20 cellular contexts compared by ENCODE assay signal in the genomic region with DNA sequence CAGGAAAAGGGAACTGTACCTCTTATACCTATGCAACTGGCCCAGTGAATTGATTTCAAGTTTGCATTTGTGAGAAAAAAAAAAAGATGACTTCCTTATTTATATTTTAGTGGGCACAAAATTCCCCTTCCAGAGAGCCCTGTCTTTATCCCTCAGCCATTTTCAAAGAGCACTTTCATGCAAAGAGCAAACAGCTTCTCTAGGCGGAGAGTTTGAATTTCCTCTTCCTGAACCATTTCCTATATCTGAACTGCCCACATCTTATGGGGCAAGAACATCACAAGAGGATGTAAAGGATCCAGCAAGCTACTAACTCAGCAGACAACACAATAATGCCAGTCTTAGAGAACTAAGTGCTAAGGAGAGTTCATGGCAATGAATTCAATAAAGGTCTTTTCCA. TPM values are rescaled to one million over a fixed set of nuclear protein-coding genes. Genes with fewer than 3 reads are reported as not detected.
DNase-seq lines count a peak whose midpoint lies in the region; ATAC-seq and TF ChIP-seq lines count a peak whose summit lies in the region.
"Had no signal": no experiment of that assay in that cellular context is flagged by ENCODE, and none has a peak within 500 bp of the region (broad histone marks: within the 10 kb centered on the region; RNA-seq: fewer than 3 reads in every experiment).

No MANE protein-coding gene starts in this region.

- H3K4me3 Mint-ChIP-seq in activated CD8-positive, alpha-beta T cell treated with anti-CD3 and anti-CD28 coated beads for 36 hours = no peak overlapping the region
- H3K4me3 Mint-ChIP-seq in naive thymus-derived CD8-positive, alpha-beta T cell = peak overlapping the region in 9 of 10 donors; percentile 30 to 67 (median 55)
- no peak overlapping the region for H3K4me3 Mint-ChIP-seq in activated T-cell treated with anti-CD3 and anti-CD28 coated beads, Interleukin-2, amount 50 U/mL, for 72 hours
- H3K4me3 Mint-ChIP-seq: activated T-cell treated with anti-CD3 and anti-CD28 coated beads, Interleukin-2, amount 50 U/mL, for 4 hours had no signal

- POLR2A ChIA-PET in activated CD8-positive, alpha-beta T cell treated with anti-CD3 and anti-CD28 coated beads for 36 hours (lab: Charles Lee) = no interaction called here
- POLR2A ChIA-PET in naive thymus-derived CD8-positive, alpha-beta T cell (lab: Charles Lee) = interaction anchor here (1.2 to 2.0 kb wide), 3 partner anchors 22 to 449 kb away, joined by 3 to 4 read pairs (median 4); a partner anchor contains a TSS

- H3K9me2 ChIP-seq in Loucy (replicated peaks; ENCODE audit: low read depth, low read length) (no peaks in the 10 kb centered on the region), Karpas-422 (replicated peaks; ENCODE audit: insufficient read depth, low read length) (no peaks in the 10 kb centered on the region)

- peak overlapping the region; percentile 62 for H2AFZ ChIP-seq in Loucy (ENCODE audit: low read length)
- no peak overlapping the region for H2AFZ ChIP-seq in Karpas-422 (ENCODE audit: low read length)
- H2AFZ ChIP-seq: GM23248 had no signal

- H3K4me3 ChIP-seq in Loucy (ENCODE audit: low read length, poor library complexity, severe bottlenecking) = peak overlapping the region; percentile 5
- no peak overlapping the region for H3K4me3 ChIP-seq in Karpas-422 (ENCODE audit: low read length)
- H3K4me3 ChIP-seq: GM23248 had no signal

- H3F3A ChIP-seq in Loucy (ENCODE audit: low read depth) = peaks cover 7% of the 10 kb centered on the region; the same call in 1 of the 2 replicates

- H3K27me3 ChIP-seq in Loucy (ENCODE audit: insufficient read depth, low read length, poor library complexity, severe bottlenecking) (no peaks in the 10 kb centered on the region), Karpas-422 (ENCODE audit: low read length) (no peaks in the 10 kb centered on the region)

- no peaks in the 10 kb centered on the region for H3K9me3 ChIP-seq in Loucy (ENCODE audit: insufficient read depth, low read depth, low read length)
- H3K9me3 ChIP-seq in Karpas-422 (ENCODE audit: low read length) = no peaks in the 10 kb centered on the region

- no peaks in the 10 kb centered on the region for H3K79me2 ChIP-seq in Loucy (ENCODE audit: insufficient read depth, low read length)
- no peaks in the 10 kb centered on the region for H3K79me2 ChIP-seq in Karpas-422 (ENCODE audit: low read length)

- no peak for TF ChIP-seq CTCF in Loucy (conservative IDR thresholded peaks at IDR 0.05; ENCODE audit: low read length)
- no peak for TF ChIP-seq CTCF in activated CD8-positive, alpha-beta T cell treated with anti-CD3 and anti-CD28 coated beads for 36 hours (IDR thresholded peaks at IDR 0.05)

- peaks cover 2% of the 10 kb centered on the region for H3K9me3 Mint-ChIP-seq in activated CD8-positive, alpha-beta T cell treated with anti-CD3 and anti-CD28 coated beads for 36 hours
- peaks cover 0 to 8% (median 0%) of the 10 kb centered on the region in 9 donors for H3K9me3 Mint-ChIP-seq in naive thymus-derived CD8-positive, alpha-beta T cell
- H3K9me3 Mint-ChIP-seq in activated T-cell treated with anti-CD3 and anti-CD28 coated beads, Interleukin-2, amount 50 U/mL, for 72 hours = peaks cover 3% of the 10 kb centered on the region in 2 donors

- CTCF ChIA-PET in activated CD8-positive, alpha-beta T cell treated with anti-CD3 and anti-CD28 coated beads for 36 hours (lab: Charles Lee) = interaction anchor here (2.6 to 2.7 kb wide), 3 partner anchors 9 to 23 kb away, joined by 11 to 13 read pairs (median 12); no protein-coding TSS in a partner anchor

- H3K4me2 ChIP-seq in Loucy (ENCODE audit: low read depth, low read length, poor library complexity, severe bottlenecking) (peak overlapping the region; percentile 60), Karpas-422 (ENCODE audit: low read depth, low read length, poor library complexity, severe bottlenecking) (no peak overlapping the region)

- DNase-seq in SIG-M5 treated with dmso at 0.1 percent for 504 hours (lab: John Stamatoyannopoulos, UW; ENCODE audit: unreplicated experiment) (peak; percentile 41), SIG-M5 (lab: John Stamatoyannopoulos, UW) (no peak), islet precursor cell (no peak), Karpas-422 (no peak)
- no peak for DNase-seq in activated CD8-positive, alpha-beta T cell treated with anti-CD3 and anti-CD28 coated beads for 36 hours
- peak in 1 of 10 donors; percentile 18 for DNase-seq in naive thymus-derived CD8-positive, alpha-beta T cell
- no peak for DNase-seq in activated T-cell treated with anti-CD3 and anti-CD28 coated beads, Interleukin-2, amount 50 U/mL, for 72 hours
- DNase-seq: activated T-cell treated with anti-CD3 and anti-CD28 coated beads, Interleukin-2, amount 50 U/mL, for 4 hours; amniotic stem cell; central memory CD4-positive, alpha-beta T cell; effector CD4-positive, alpha-beta T cell; GM23248; NCI-H1417; NCI-H2227 treated with DMSO at 0.1 percent for 48 hours; NK-92 treated with Interleukin-12 subunit alpha and Interleukin-12 subunit beta, amount 100 ng/mL, for 24 hours; stimulated activated CD4-positive, alpha-beta T cell treated with anti-CD3 and anti-CD28 coated beads, Interleukin-4, amount 100 ng/mL, for 24 hours; stimulated activated CD8-positive, alpha-beta memory T cell treated with anti-CD3 and anti-CD28 coated beads, Interleukin-4, amount 100 ng/mL, for 48 hours had no signal

- peak overlapping the region; percentile 30 for H3K27ac Mint-ChIP-seq in activated CD8-positive, alpha-beta T cell treated with anti-CD3 and anti-CD28 coated beads for 36 hours
- peak overlapping the region; percentile 13 to 81 (median 58) for H3K27ac Mint-ChIP-seq in naive thymus-derived CD8-positive, alpha-beta T cell
- H3K27ac Mint-ChIP-seq in activated T-cell treated with anti-CD3 and anti-CD28 coated beads, Interleukin-2, amount 50 U/mL, for 72 hours = no peak overlapping the region

- H3K4me1 Mint-ChIP-seq in activated CD8-positive, alpha-beta T cell treated with anti-CD3 and anti-CD28 coated beads for 36 hours (ENCODE audit: low read depth) = peaks cover 50% of the 10 kb centered on the region
- peaks cover 41 to 64% (median 57%) of the 10 kb centered on the region in 4 donors for H3K4me1 Mint-ChIP-seq in naive thymus-derived CD8-positive, alpha-beta T cell
- H3K4me1 Mint-ChIP-seq in activated T-cell treated with anti-CD3 and anti-CD28 coated beads, Interleukin-2, amount 50 U/mL, for 72 hours (ENCODE audit: low read depth) = peaks cover 43% of the 10 kb centered on the region

- peaks cover 2% of the 10 kb centered on the region for H3K36me3 Mint-ChIP-seq in activated CD8-positive, alpha-beta T cell treated with anti-CD3 and anti-CD28 coated beads for 36 hours (ENCODE audit: low read depth)
- H3K36me3 Mint-ChIP-seq in naive thymus-derived CD8-positive, alpha-beta T cell = no peaks in the 10 kb centered on the region
- H3K36me3 Mint-ChIP-seq in activated T-cell treated with anti-CD3 and anti-CD28 coated beads, Interleukin-2, amount 50 U/mL, for 72 hours (ENCODE audit: insufficient read depth in 2 of 2) = peaks cover 0 to 2% of the 10 kb centered on the region in 2 donors

- no peak for ATAC-seq in activated CD8-positive, alpha-beta T cell treated with anti-CD3 and anti-CD28 coated beads for 36 hours
- ATAC-seq in naive thymus-derived CD8-positive, alpha-beta T cell = peak; percentile 53 to 57
- no peak for ATAC-seq in activated T-cell treated with anti-CD3 and anti-CD28 coated beads, Interleukin-2, amount 50 U/mL, for 72 hours (replicated peaks in 1 of 2)
- ATAC-seq: activated T-cell treated with anti-CD3 and anti-CD28 coated beads, Interleukin-2, amount 50 U/mL, for 4 hours; Right ventricle myocardium inferior had no signal

- H4K20me1 ChIP-seq in Loucy (ENCODE audit: insufficient read depth, low read length, poor library complexity, severe bottlenecking) = no peaks in the 10 kb centered on the region
- no peaks in the 10 kb centered on the region for H4K20me1 ChIP-seq in Karpas-422 (ENCODE audit: insufficient read depth, low read depth, low read length)

- no peak overlapping the region for H3K27ac ChIP-seq in Karpas-422 (ENCODE audit: low read length)
- H3K27ac ChIP-seq: 22Rv1, GM23248 had no signal

- no peaks in the 10 kb centered on the region for H3K36me3 ChIP-seq in Loucy (ENCODE audit: insufficient read depth, low read length)
- H3K36me3 ChIP-seq in Karpas-422 (ENCODE audit: insufficient read depth, low read length) = no peaks in the 10 kb centered on the region

- H3K4me1 ChIP-seq in Loucy (ENCODE audit: insufficient read depth, low read length, poor library complexity, severe bottlenecking) (peaks cover 52% of the 10 kb centered on the region), Karpas-422 (ENCODE audit: low read length) (peaks cover 12% of the 10 kb centered on the region)

- no peaks in the 10 kb centered on the region for H3K27me3 Mint-ChIP-seq in activated CD8-positive, alpha-beta T cell treated with anti-CD3 and anti-CD28 coated beads for 36 hours
- no peaks in the 10 kb centered on the region for H3K27me3 Mint-ChIP-seq in naive thymus-derived CD8-positive, alpha-beta T cell
- H3K27me3 Mint-ChIP-seq in activated T-cell treated with anti-CD3 and anti-CD28 coated beads, Interleukin-2, amount 50 U/mL, for 72 hours (ENCODE audit: low read depth) = no peaks in the 10 kb centered on the region

- intact Hi-C loops in activated CD8-positive, alpha-beta T cell treated with anti-CD3 and anti-CD28 coated beads for 36 hours (cut with micrococcal nuclease) = no loop called here

- peak overlapping the region; percentile 42 for H3K9ac ChIP-seq in Loucy (ENCODE audit: low read depth, low read length, poor library complexity, severe bottlenecking)
- no peak overlapping the region for H3K9ac ChIP-seq in Karpas-422 (ENCODE audit: low read length)
- H3K9ac ChIP-seq: GM23248 had no signal

RNA-seq across cellular contexts. Expression of a gene that starts 22.3 kb away (rescaled TPM):
- 1 to 10 TPM; 8.8 to 9.5 TPM for total RNA-seq in activated CD8-positive, alpha-beta T cell treated with anti-CD3 and anti-CD28 coated beads for 36 hours
- 1 to 10 TPM; 8.9 to 9.4 TPM for total RNA-seq in naive thymus-derived CD8-positive, alpha-beta T cell
- 1 to 10 TPM; 2.9 to 4.1 (median 3.0) TPM for polyA plus RNA-seq in naive thymus-derived CD8-positive, alpha-beta T cell
- total RNA-seq in activated T-cell treated with anti-CD3 and anti-CD28 coated beads, Interleukin-2, amount 50 U/mL, for 72 hours = 10 to 100 TPM; 11.3 to 14.1 TPM
- 7.9 and 11.9 TPM in 2 replicates for total RNA-seq in Karpas-422 (2014; rRNA removed; shearing (Covaris generic); ENCODE audit: low replicate concordance)

Comparison
In these comparisons a context has a peak if more than half of its experiments do, and no peak if none do; other contexts are left out.
1. ATAC-seq: peak in naive thymus-derived CD8-positive, alpha-beta T cell (2 of 2); none in activated CD8-positive, alpha-beta T cell treated with anti-CD3 and anti-CD28 coated beads for 36 hours (single experiment) and activated T-cell treated with anti-CD3 and anti-CD28 coated beads, Interleukin-2, amount 50 U/mL, for 72 hours (0 of 2).
2. H3K4me3 Mint-ChIP-seq: peak in naive thymus-derived CD8-positive, alpha-beta T cell (9 of 10); none in activated CD8-positive, alpha-beta T cell treated with anti-CD3 and anti-CD28 coated beads for 36 hours (single experiment) and activated T-cell treated with anti-CD3 and anti-CD28 coated beads, Interleukin-2, amount 50 U/mL, for 72 hours (0 of 2).